In the genomic region with DNA sequence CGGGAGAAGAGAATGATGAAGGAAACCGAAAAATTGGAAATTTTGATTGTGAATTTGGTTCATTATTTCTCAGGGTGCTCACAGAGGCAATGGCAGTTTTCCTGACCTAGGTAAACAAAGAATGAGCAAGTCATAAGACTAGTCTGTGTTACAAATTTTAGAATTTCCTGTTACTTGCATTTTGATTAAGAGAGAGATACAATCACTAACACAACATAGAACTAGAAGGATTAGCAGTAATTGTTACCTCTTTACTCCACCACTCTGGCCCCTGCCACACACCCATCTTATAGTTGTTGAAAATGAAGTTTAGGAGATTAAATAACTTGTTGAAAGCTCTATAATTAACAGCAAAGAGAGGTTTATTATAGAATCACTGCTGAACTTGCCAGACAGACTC, we compare ENCODE assay signal across 25 cellular contexts.
"Had no signal": no experiment of that assay in that cellular context is flagged by ENCODE, and none has a peak within 500 bp of the region (broad histone marks: within the 10 kb centered on the region; RNA-seq: fewer than 3 reads in every experiment).

No MANE protein-coding gene starts in this region.

- H3K27me3 ChIP-seq: hepatocyte, ovary, suprapubic skin, tibial artery, upper lobe of right lung had no signal

- ATAC-seq: natural killer cell, right cardiac atrium, sciatic nerve, upper lobe of right lung had no signal

- H3K9me3 ChIP-seq: left ventricle myocardium inferior, ovary, suprapubic skin, thoracic aorta, tibial artery, upper lobe of right lung had no signal

- H2AFZ ChIP-seq: hepatocyte had no signal

- H3K36me3 ChIP-seq: left ventricle myocardium inferior, ovary, suprapubic skin, thoracic aorta, upper lobe of right lung had no signal

- H3K9me3 Mint-ChIP-seq: natural killer cell; stimulated activated naive CD8-positive, alpha-beta T cell treated with anti-CD3 and anti-CD28 coated beads, Interleukin-15, Interleukin-2, amounts not matched to agents 100 ng/mL and 50 ng/mL, for 24 hours had no signal

- H3K4me1 ChIP-seq: left ventricle myocardium inferior, suprapubic skin, tibial artery, upper lobe of right lung had no signal

- H3K4me3 ChIP-seq: hepatocyte, left ventricle myocardium inferior, lung, ovary, skin epidermis, suprapubic skin, thoracic aorta, tibial artery, upper lobe of right lung had no signal

- DNase-seq: islet precursor cell; left ventricle myocardium inferior; mesendoderm; naive B cell; natural killer cell; ovary; retina; right cardiac atrium; stimulated activated CD4-positive, alpha-beta T cell treated with anti-CD3 and anti-CD28 coated beads, Interleukin-12 subunit alpha, Interleukin-12 subunit beta, amount 100 ng/mL, for 4 hours; stimulated activated CD4-positive, alpha-beta T cell treated with anti-CD3 and anti-CD28 coated beads, Interleukin-15, amount 100 ng/mL, for 24 hours; stimulated activated CD4-positive, alpha-beta T cell treated with anti-CD3 and anti-CD28 coated beads, Interleukin-2, amount 100 ng/mL, for 24 hours; stimulated activated CD4-positive, alpha-beta T cell treated with anti-CD3 and anti-CD28 coated beads, Interleukin-4, amount 100 ng/mL, for 1 hour; stimulated activated naive CD4-positive, alpha-beta T cell; tibial artery; trophoblast cell; upper lobe of right lung had no signal

- H3K4me3 Mint-ChIP-seq: mesothelial cell of epicardium; naive B cell; natural killer cell; stimulated activated naive CD8-positive, alpha-beta T cell treated with anti-CD3 and anti-CD28 coated beads, Interleukin-15, Interleukin-2, amounts not matched to agents 100 ng/mL and 50 ng/mL, for 24 hours had no signal

- H3K79me2 ChIP-seq: hepatocyte had no signal

- H3K36me3 Mint-ChIP-seq: mesothelial cell of epicardium, naive B cell, natural killer cell had no signal

- H3K27ac Mint-ChIP-seq: mesothelial cell of epicardium; naive B cell; natural killer cell; progenitor cell of endocrine pancreas; stimulated activated naive CD8-positive, alpha-beta T cell treated with anti-CD3 and anti-CD28 coated beads, Interleukin-15, Interleukin-2, amounts not matched to agents 100 ng/mL and 50 ng/mL, for 24 hours had no signal

- H3K4me2 ChIP-seq: hepatocyte had no signal

- H3K4me1 Mint-ChIP-seq: mesothelial cell of epicardium, natural killer cell had no signal

- H3K27me3 Mint-ChIP-seq: progenitor cell of endocrine pancreas; stimulated activated naive CD8-positive, alpha-beta T cell treated with anti-CD3 and anti-CD28 coated beads, Interleukin-15, Interleukin-2, amounts not matched to agents 100 ng/mL and 50 ng/mL, for 24 hours had no signal
